In genomic region chr2:98333922-98334321, GRCh38 we compare ENCODE assay signal across 19 cellular contexts. TPM values are rescaled to one million over a fixed set of nuclear protein-coding genes. Genes with fewer than 3 reads are reported as not detected.
DNase-seq lines count a peak whose midpoint lies in the region; ATAC-seq and TF ChIP-seq lines count a peak whose summit lies in the region.
"Had no signal": no experiment of that assay in that cellular context is flagged by ENCODE, and none has a peak within 500 bp of the region (broad histone marks: within the 10 kb centered on the region; RNA-seq: fewer than 3 reads in every experiment).

No MANE protein-coding gene starts in this region.

- CTCF ChIA-PET in PC-9 (lab: Charles Lee) = no interaction called here
- CTCF ChIA-PET in activated CD4-positive, alpha-beta T cell treated with anti-CD3 and anti-CD28 coated beads, Interleukin-2, amount 10 ng/mL, durations not matched to agents 7 days and 5 days (lab: Charles Lee) = no interaction called here

- peaks cover 29% of the 10 kb centered on the region for H3K4me1 ChIP-seq in GM23338 (ENCODE audit: insufficient read depth)
- peaks cover 11% of the 10 kb centered on the region for H3K4me1 ChIP-seq in PC-9 (replicated peaks; ENCODE audit: insufficient read depth)
- no peaks in the 10 kb centered on the region for H3K4me1 ChIP-seq in endodermal cell (ENCODE audit: control insufficient read depth, insufficient read depth, low read length)

- DNase-seq in GM23338 (ENCODE audit: low spot score) (no peak), PC-9 (peak in 1 of 2 experiments; percentile 30), endodermal cell (no peak), neural crest cell (ENCODE audit: low read depth, low spot score) (no peak), NCI-H2171 treated with DMSO at 0.1 percent for 48 hours (lab: John Stamatoyannopoulos, UW) (no peak)
- no peak for DNase-seq in naive thymus-derived CD8-positive, alpha-beta T cell
- DNase-seq in activated CD4-positive, alpha-beta T cell treated with anti-CD3 and anti-CD28 coated beads, Interleukin-2, amount 50 U/mL, for 4 hours = no peak
- no peak for DNase-seq in activated CD4-positive, alpha-beta T cell treated with anti-CD3 and anti-CD28 coated beads, Interleukin-2, amount 10 ng/mL, durations not matched to agents 7 days and 5 days
- DNase-seq: activated CD4-positive, alpha-beta T cell treated with anti-CD3 and anti-CD28 coated beads for 48 hours; activated naive CD8-positive, alpha-beta T cell treated with anti-CD3 and anti-CD28 coated beads, Interleukin-2, amount 10 ng/mL, durations not matched to agents 7 days and 5 days; activated T-cell treated with anti-CD3 and anti-CD28 coated beads, Interleukin-2, amount 50 U/mL, for 4 hours; erythroblast; Karpas-422; NCI-H1694 treated with DMSO at 0.1 percent for 48 hours; NCI-H82; small intestine had no signal

- H3F3A ChIP-seq in GM23338 (replicated peaks; ENCODE audit: low read depth) (no peaks in the 10 kb centered on the region), PC-9 (ENCODE audit: insufficient read depth, low read depth) (no peaks in the 10 kb centered on the region)

- H2AFZ ChIP-seq in GM23338 = no peak overlapping the region
- no peak overlapping the region for H2AFZ ChIP-seq in PC-9

- H3K9ac ChIP-seq in endodermal cell (ENCODE audit: extremely low read depth, low read length, poor library complexity, severe bottlenecking) = no peak overlapping the region

- H3K9me2 ChIP-seq in GM23338 (ENCODE audit: insufficient read depth) (no peaks in the 10 kb centered on the region), PC-9 (ENCODE audit: insufficient read depth) (no peaks in the 10 kb centered on the region)

- intact Hi-C loops in PC-9 (cut with micrococcal nuclease; ENCODE audit: unreplicated experiment) = no loop called here

- H3K4me3 ChIP-seq in GM23338 = peak overlapping the region; percentile 29; the same call in 1 of the 2 replicates
- H3K4me3 ChIP-seq in PC-9 = no peak overlapping the region
- no peak overlapping the region for H3K4me3 ChIP-seq in endodermal cell (ENCODE audit: low read length)

- H3K27me3 Mint-ChIP-seq in GM23338 (ENCODE audit: insufficient read depth, low read depth, poor library complexity) = peaks cover 15% of the 10 kb centered on the region
- peaks cover 10% of the 10 kb centered on the region for H3K27me3 Mint-ChIP-seq in endodermal cell (ENCODE audit: insufficient read depth)
- peaks cover 5% of the 10 kb centered on the region for H3K27me3 Mint-ChIP-seq in neural crest cell (ENCODE audit: low read depth)
- H3K27me3 Mint-ChIP-seq in naive thymus-derived CD8-positive, alpha-beta T cell = peaks cover 13 to 27% (median 16%) of the 10 kb centered on the region in 5 donors
- H3K27me3 Mint-ChIP-seq in activated CD4-positive, alpha-beta T cell treated with anti-CD3 and anti-CD28 coated beads, Interleukin-2, amount 10 ng/mL, durations not matched to agents 7 days and 5 days = peaks cover 32% of the 10 kb centered on the region

- H3K36me3 ChIP-seq in GM23338 (ENCODE audit: insufficient read depth) (no peaks in the 10 kb centered on the region), PC-9 (ENCODE audit: low read depth) (no peaks in the 10 kb centered on the region), endodermal cell (ENCODE audit: control insufficient read depth, insufficient read depth, low read length) (no peaks in the 10 kb centered on the region)

- H3K4me1 Mint-ChIP-seq in GM23338 (peaks cover 39% of the 10 kb centered on the region), endodermal cell (peaks cover 22% of the 10 kb centered on the region), neural crest cell (peaks cover 38% of the 10 kb centered on the region)
- H3K4me1 Mint-ChIP-seq in naive thymus-derived CD8-positive, alpha-beta T cell = peaks cover 0 to 3% (median 0%) of the 10 kb centered on the region in 4 donors
- no peaks in the 10 kb centered on the region for H3K4me1 Mint-ChIP-seq in activated CD4-positive, alpha-beta T cell treated with anti-CD3 and anti-CD28 coated beads, Interleukin-2, amount 10 ng/mL, durations not matched to agents 7 days and 5 days
- H3K4me1 Mint-ChIP-seq: activated naive CD8-positive, alpha-beta T cell treated with anti-CD3 and anti-CD28 coated beads, Interleukin-2, amount 10 ng/mL, durations not matched to agents 7 days and 5 days had no signal

- H4K20me1 ChIP-seq in GM23338 (replicated peaks; ENCODE audit: insufficient read depth) = no peaks in the 10 kb centered on the region
- H4K20me1 ChIP-seq in PC-9 (ENCODE audit: insufficient read depth) = no peaks in the 10 kb centered on the region

- ATAC-seq in GM23338 = peak; percentile 65
- no peak for ATAC-seq in naive thymus-derived CD8-positive, alpha-beta T cell
- ATAC-seq: activated T-cell treated with anti-CD3 and anti-CD28 coated beads, Interleukin-2, amount 50 U/mL, for 4 hours had no signal

- 81% methylated on average over 2 of the region's 2 CpGs; no CpG with 5 or more reads in 1 of the 2 experiments for WGBS in endodermal cell (ENCODE audit: insufficient coverage in 1 of 2, insufficient read length in 1 of 2), 2 experiments

- no TSS peak for BruUV-seq in PC-9 (replicated peaks; lab: Mats Ljungman, UMichigan)

- H3K4me3 Mint-ChIP-seq in GM23338 (peak overlapping the region; percentile 60), endodermal cell (peak overlapping the region; percentile 21), neural crest cell (peak overlapping the region; percentile 60)
- no peak overlapping the region for H3K4me3 Mint-ChIP-seq in naive thymus-derived CD8-positive, alpha-beta T cell
- H3K4me3 Mint-ChIP-seq in activated CD4-positive, alpha-beta T cell treated with anti-CD3 and anti-CD28 coated beads, Interleukin-2, amount 10 ng/mL, durations not matched to agents 7 days and 5 days = no peak overlapping the region
- H3K4me3 Mint-ChIP-seq: activated naive CD8-positive, alpha-beta T cell treated with anti-CD3 and anti-CD28 coated beads, Interleukin-2, amount 10 ng/mL, durations not matched to agents 7 days and 5 days; activated T-cell treated with anti-CD3 and anti-CD28 coated beads, Interleukin-2, amount 50 U/mL, for 4 hours; stimulated activated naive CD8-positive, alpha-beta T cell treated with anti-CD3 and anti-CD28 coated beads, Interleukin-15, Interleukin-2, amounts not matched to agents 100 ng/mL and 50 ng/mL, for 24 hours had no signal

- H3K27me3 ChIP-seq in GM23338 (ENCODE audit: insufficient read depth) (peaks cover 6% of the 10 kb centered on the region; the same call in 1 of the 2 replicates), PC-9 (ENCODE audit: insufficient read depth, low read depth) (no peaks in the 10 kb centered on the region), endodermal cell (ENCODE audit: control insufficient read depth, insufficient read depth, low read length, poor library complexity, severe bottlenecking) (no peaks in the 10 kb centered on the region)

- H3K79me2 ChIP-seq in GM23338 (replicated peaks; ENCODE audit: insufficient read depth) (no peaks in the 10 kb centered on the region), PC-9 (ENCODE audit: low read depth) (no peaks in the 10 kb centered on the region)

- TF ChIP-seq CTCF in GM23338 (conservative IDR thresholded peaks at IDR 0.05; ENCODE audit: low read depth in 2 of 2) = no peak
- no peak for TF ChIP-seq CTCF in PC-9 (conservative IDR thresholded peaks at IDR 0.05)
- no peak for TF ChIP-seq CTCF in endodermal cell (conservative IDR thresholded peaks at IDR 0.05)
- TF ChIP-seq CTCF in neural crest cell (conservative IDR thresholded peaks at IDR 0.05) = no peak

- H3K27ac Mint-ChIP-seq in GM23338 = peak overlapping the region; percentile 85; the same call in 1 of the 2 replicates
- peak overlapping the region; percentile 33 for H3K27ac Mint-ChIP-seq in endodermal cell
- peak overlapping the region; percentile 98 for H3K27ac Mint-ChIP-seq in neural crest cell (ENCODE audit: unreplicated experiment)
- H3K27ac Mint-ChIP-seq in naive thymus-derived CD8-positive, alpha-beta T cell = no peak overlapping the region
- no peak overlapping the region for H3K27ac Mint-ChIP-seq in activated CD4-positive, alpha-beta T cell treated with anti-CD3 and anti-CD28 coated beads, Interleukin-2, amount 10 ng/mL, durations not matched to agents 7 days and 5 days
- H3K27ac Mint-ChIP-seq: activated naive CD8-positive, alpha-beta T cell treated with anti-CD3 and anti-CD28 coated beads, Interleukin-2, amount 10 ng/mL, durations not matched to agents 7 days and 5 days; stimulated activated naive CD8-positive, alpha-beta T cell treated with anti-CD3 and anti-CD28 coated beads, Interleukin-15, Interleukin-2, amounts not matched to agents 100 ng/mL and 50 ng/mL, for 24 hours had no signal

- H3K27ac ChIP-seq in GM23338 (ENCODE audit: low read depth) (no peak overlapping the region), PC-9 (no peak overlapping the region), endodermal cell (ENCODE audit: low read depth, low read length) (peak overlapping the region; percentile 99)

- H3K36me3 Mint-ChIP-seq in GM23338 (ENCODE audit: low read depth) = peaks cover 3% of the 10 kb centered on the region; the same call in 1 of the 3 replicates
- H3K36me3 Mint-ChIP-seq in endodermal cell (ENCODE audit: low read depth) = no peaks in the 10 kb centered on the region
- H3K36me3 Mint-ChIP-seq in neural crest cell (ENCODE audit: low read depth) = peaks cover 17% of the 10 kb centered on the region
- H3K36me3 Mint-ChIP-seq in naive thymus-derived CD8-positive, alpha-beta T cell = no peaks in the 10 kb centered on the region
- no peaks in the 10 kb centered on the region for H3K36me3 Mint-ChIP-seq in activated CD4-positive, alpha-beta T cell treated with anti-CD3 and anti-CD28 coated beads, Interleukin-2, amount 10 ng/mL, durations not matched to agents 7 days and 5 days (ENCODE audit: low read depth)
- H3K36me3 Mint-ChIP-seq: activated naive CD8-positive, alpha-beta T cell treated with anti-CD3 and anti-CD28 coated beads, Interleukin-2, amount 10 ng/mL, durations not matched to agents 7 days and 5 days had no signal

- POLR2A ChIA-PET in PC-9 (lab: Charles Lee; ENCODE audit: unreplicated experiment) = no interaction called here
- POLR2A ChIA-PET in naive thymus-derived CD8-positive, alpha-beta T cell (lab: Charles Lee) = no interaction called here
- POLR2A ChIA-PET in activated CD4-positive, alpha-beta T cell treated with anti-CD3 and anti-CD28 coated beads, Interleukin-2, amount 10 ng/mL, durations not matched to agents 7 days and 5 days (lab: Charles Lee) = no interaction called here

- H3K9me3 Mint-ChIP-seq in GM23338 = peaks cover 14% of the 10 kb centered on the region
- H3K9me3 Mint-ChIP-seq in endodermal cell = peaks cover 14% of the 10 kb centered on the region
- H3K9me3 Mint-ChIP-seq in neural crest cell = peaks cover 13% of the 10 kb centered on the region
- H3K9me3 Mint-ChIP-seq in naive thymus-derived CD8-positive, alpha-beta T cell = peaks cover 0 to 7% (median 0%) of the 10 kb centered on the region in 9 donors
- H3K9me3 Mint-ChIP-seq in activated CD4-positive, alpha-beta T cell treated with anti-CD3 and anti-CD28 coated beads, Interleukin-2, amount 10 ng/mL, durations not matched to agents 7 days and 5 days = no peaks in the 10 kb centered on the region
- H3K9me3 Mint-ChIP-seq: activated naive CD8-positive, alpha-beta T cell treated with anti-CD3 and anti-CD28 coated beads, Interleukin-2, amount 10 ng/mL, durations not matched to agents 7 days and 5 days; activated T-cell treated with anti-CD3 and anti-CD28 coated beads, Interleukin-2, amount 50 U/mL, for 4 hours; stimulated activated naive CD8-positive, alpha-beta T cell treated with anti-CD3 and anti-CD28 coated beads, Interleukin-15, Interleukin-2, amounts not matched to agents 100 ng/mL and 50 ng/mL, for 24 hours had no signal

- H3K4me2 ChIP-seq in GM23338 (peak overlapping the region; percentile 55), PC-9 (peak overlapping the region; percentile 23)

- H3K9me3 ChIP-seq in PC-9 (ENCODE audit: insufficient read depth, low read depth) (peaks cover 3% of the 10 kb centered on the region; the same call in 1 of the 2 replicates), endodermal cell (ENCODE audit: control insufficient read depth, low read length) (peaks cover 16% of the 10 kb centered on the region)

RNA-seq across cellular contexts. Expression of gene CNGA3, which starts 12.3 kb away (rescaled TPM):
- total RNA-seq in GM23338 (2014; rRNA removed; shearing (Covaris generic)) = not detected in 2 replicates
- polyA plus RNA-seq in GM23338 (2016; fragmentation: Nextera tagmentation; extraction: Ambion mirVana) = not detected in 2 replicates
- not detected in 2 replicates for total RNA-seq in PC-9 (2021)
- under 1 TPM in 1 of 2 donors, not detected in 1; 0.33 TPM for total RNA-seq in endodermal cell
- 1.3 TPM for polyA plus RNA-seq in endodermal cell (2013, experiment 1 of 2)
- polyA plus RNA-seq in endodermal cell (2013, experiment 2 of 2) = 1.4 TPM
- total RNA-seq in neural crest cell = 0.72 and 0.84 TPM in 2 replicates
- not detected for total RNA-seq in naive thymus-derived CD8-positive, alpha-beta T cell
- not detected for polyA plus RNA-seq in naive thymus-derived CD8-positive, alpha-beta T cell
- not detected for total RNA-seq in activated CD4-positive, alpha-beta T cell treated with anti-CD3 and anti-CD28 coated beads, Interleukin-2, amount 10 ng/mL, durations not matched to agents 7 days and 5 days
- total RNA-seq: activated naive CD8-positive, alpha-beta T cell treated with anti-CD3 and anti-CD28 coated beads, Interleukin-2, amount 10 ng/mL, durations not matched to agents 7 days and 5 days; activated T-cell treated with anti-CD3 and anti-CD28 coated beads, Interleukin-2, amount 50 U/mL, for 4 hours; H4; lower leg skin had no signal

Comparison
In these comparisons a context has a peak if more than half of its experiments do, and no peak if none do; other contexts are left out.
1. H3K27ac Mint-ChIP-seq: peak in GM23338 (single experiment), endodermal cell (single experiment) and neural crest cell (single experiment); none in naive thymus-derived CD8-positive, alpha-beta T cell (0 of 10) and activated CD4-positive, alpha-beta T cell treated with anti-CD3 and anti-CD28 coated beads, Interleukin-2, amount 10 ng/mL, durations not matched to agents 7 days and 5 days (single experiment).
2. H3K4me3 Mint-ChIP-seq: peak in GM23338 (single experiment), endodermal cell (single experiment) and neural crest cell (single experiment); none in naive thymus-derived CD8-positive, alpha-beta T cell (0 of 10) and activated CD4-positive, alpha-beta T cell treated with anti-CD3 and anti-CD28 coated beads, Interleukin-2, amount 10 ng/mL, durations not matched to agents 7 days and 5 days (single experiment).